ENCODE assay signal across 8 cellular contexts in the genomic region with DNA sequence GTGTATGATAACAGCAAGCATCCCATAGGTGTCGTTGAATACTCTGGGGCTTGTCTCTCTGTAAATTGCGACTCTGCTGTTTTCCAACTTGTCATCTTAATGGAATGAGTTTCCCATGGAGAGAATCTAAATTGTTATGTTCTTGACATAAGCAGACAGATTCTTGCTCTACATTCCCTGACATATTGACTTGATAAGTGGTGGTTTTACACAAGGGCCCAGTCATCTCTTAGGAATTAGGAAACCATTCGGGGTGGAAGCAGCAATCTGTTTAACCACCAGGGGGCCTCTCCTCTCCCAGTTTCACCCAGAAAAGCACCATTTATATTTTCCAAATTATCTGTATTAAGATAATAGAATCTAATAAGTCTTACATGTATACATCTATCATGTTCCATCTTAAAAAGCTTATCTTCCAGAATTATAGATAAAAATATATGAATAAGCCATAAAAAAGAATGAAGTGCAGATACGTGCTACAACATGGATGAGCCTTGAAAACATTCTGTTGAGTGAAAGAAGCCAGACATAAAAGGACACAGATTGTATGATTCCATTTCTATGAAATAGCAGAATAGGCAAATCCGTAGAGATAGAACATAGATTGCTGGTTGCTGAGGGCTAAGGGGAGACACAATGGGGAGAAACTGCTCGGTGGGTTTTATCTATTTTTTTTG. TPM values are rescaled to one million over a fixed set of nuclear protein-coding genes. Genes with fewer than 3 reads are reported as not detected.
A peak's percentile ranks its signal among the peaks of the same experiment; 100 is the strongest.
DNase-seq lines count a peak whose midpoint lies in the region; ATAC-seq and TF ChIP-seq lines count a peak whose summit lies in the region.

No MANE protein-coding gene starts in this region.

- H3K36me3 ChIP-seq in heart left ventricle (peaks cover 0 to 99% (median 83%) of the 10 kb centered on the region in 9 donors), sigmoid colon (peaks cover 14 to 76% (median 33%) of the 10 kb centered on the region in 4 donors)

- no peaks in the 10 kb centered on the region for H3K27me3 ChIP-seq in heart left ventricle
- no peaks in the 10 kb centered on the region for H3K27me3 ChIP-seq in sigmoid colon

- peak; percentile 34 for DNase-seq in stimulated activated CD4-positive, alpha-beta T cell treated with anti-CD3 and anti-CD28 coated beads, Interleukin-15, amount 100 ng/mL, for 24 hours
- no peak for DNase-seq in stimulated activated CD4-positive, alpha-beta T cell treated with anti-CD3 and anti-CD28 coated beads, Interleukin-1b, Interleukin-23, amount 100 ng/mL, for 48 hours
- DNase-seq in NCI-H128 (lab: John Stamatoyannopoulos, UW; ENCODE audit: unreplicated experiment) (peak; percentile 35), heart left ventricle (no peak), sigmoid colon (no peak)
- peak; percentile 20 for DNase-seq in activated CD4-positive, alpha-beta memory T cell treated with anti-CD3 and anti-CD28 coated beads for 36 hours

- peak in 3 of 4 donors; percentile 40 to 81 (median 62) for ATAC-seq in heart left ventricle
- no peak for ATAC-seq in HG03039 (IDR thresholded peaks at IDR 0.05; ENCODE audit: unreplicated experiment)
- no peak for ATAC-seq in HG02588 (IDR thresholded peaks at IDR 0.05; ENCODE audit: unreplicated experiment)

- TF ChIP-seq CTCF in heart left ventricle (IDR thresholded peaks at IDR 0.05) (peak; percentile 61 to 84 (median 73)), sigmoid colon (IDR thresholded peaks at IDR 0.05) (peak; percentile 53 to 79 (median 65))

- TF ChIP-seq EP300 in sigmoid colon (IDR thresholded peaks at IDR 0.05) = no peak

- no peak overlapping the region for H3K27ac Mint-ChIP-seq in activated CD4-positive, alpha-beta memory T cell treated with anti-CD3 and anti-CD28 coated beads for 36 hours

- CTCF ChIA-PET in activated CD4-positive, alpha-beta memory T cell treated with anti-CD3 and anti-CD28 coated beads for 36 hours (lab: Charles Lee) = interaction anchor here (0.6 to 3.5 kb wide), 7 partner anchors 9 to 335 kb away, joined by 3 to 31 read pairs (median 4); no protein-coding TSS in a partner anchor

- H3K4me3 ChIP-seq in heart left ventricle = no peak overlapping the region
- no peak overlapping the region for H3K4me3 ChIP-seq in sigmoid colon

- no peaks in the 10 kb centered on the region for H3K27me3 Mint-ChIP-seq in activated CD4-positive, alpha-beta memory T cell treated with anti-CD3 and anti-CD28 coated beads for 36 hours

- peak overlapping the region in 4 of 12 donors; percentile 5 to 44 (median 30) for H3K27ac ChIP-seq in heart left ventricle
- H3K27ac ChIP-seq in sigmoid colon = peak overlapping the region; percentile 47 to 76 (median 63)

- no peak overlapping the region for H3K4me3 Mint-ChIP-seq in activated CD4-positive, alpha-beta memory T cell treated with anti-CD3 and anti-CD28 coated beads for 36 hours

- POLR2A ChIA-PET in activated CD4-positive, alpha-beta memory T cell treated with anti-CD3 and anti-CD28 coated beads for 36 hours (lab: Charles Lee) = no interaction called here

- H3K4me1 Mint-ChIP-seq in activated CD4-positive, alpha-beta memory T cell treated with anti-CD3 and anti-CD28 coated beads for 36 hours (ENCODE audit: low read depth) = no peaks in the 10 kb centered on the region

- H3K4me1 ChIP-seq in heart left ventricle (peaks cover 0 to 12% (median 0%) of the 10 kb centered on the region in 12 donors), sigmoid colon (peaks cover 0 to 14% (median 7%) of the 10 kb centered on the region in 4 donors)

- H3K36me3 Mint-ChIP-seq in activated CD4-positive, alpha-beta memory T cell treated with anti-CD3 and anti-CD28 coated beads for 36 hours = peaks cover 59% of the 10 kb centered on the region

- H3K9me3 ChIP-seq in heart left ventricle (no peaks in the 10 kb centered on the region), sigmoid colon (no peaks in the 10 kb centered on the region)

- intact Hi-C loops in activated CD4-positive, alpha-beta memory T cell treated with anti-CD3 and anti-CD28 coated beads for 36 hours (cut with micrococcal nuclease) = no loop called here
- intact Hi-C loops in heart left ventricle (cut with DNase I) (loop anchor here in 4 of 10 donors (2.0 to 5.0 kb wide), 4 partner anchors 180 to 332 kb away; no protein-coding TSS in a partner anchor), sigmoid colon (cut with DNase I) (loop anchor here (5.0 to 10.0 kb wide), 2 partner anchors 182 to 330 kb away; no protein-coding TSS in a partner anchor)

- WGBS in heart left ventricle, 4 donors = 67 to 72% (median 71%) methylated on average over 6 of the region's 6 CpGs
- WGBS in sigmoid colon, 2 donors = 77 to 79% methylated on average over 6 of the region's 6 CpGs

- TF ChIP-seq POLR2A in heart left ventricle (IDR thresholded peaks at IDR 0.05) (no peak), sigmoid colon (IDR thresholded peaks at IDR 0.05) (no peak)

- no peaks in the 10 kb centered on the region for H3K9me3 Mint-ChIP-seq in activated CD4-positive, alpha-beta memory T cell treated with anti-CD3 and anti-CD28 coated beads for 36 hours

RNA-seq across cellular contexts. Expression of gene MROH8, which starts 23.1 kb away (rescaled TPM):
- 1 to 10 TPM; 1.8 to 2.0 TPM for total RNA-seq in activated CD4-positive, alpha-beta memory T cell treated with anti-CD3 and anti-CD28 coated beads for 36 hours
- total RNA-seq in heart left ventricle (1 to 10 TPM; 3.5 to 8.1 (median 5.5) TPM), sigmoid colon (10 to 100 TPM in 1 of 4 donors, 1 to 10 TPM in 3; 1.8 to 11.1 (median 5.1) TPM)
- polyA plus RNA-seq in heart left ventricle (1 to 10 TPM; 1.4 to 3.5 TPM), sigmoid colon (1 to 10 TPM in 2 of 3 donors, under 1 TPM in 1; 0.46 to 2.4 (median 1.0) TPM)

RNA-seq across cellular contexts. Expression of gene RPN2, which starts 23.3 kb away (rescaled TPM):
- total RNA-seq in activated CD4-positive, alpha-beta memory T cell treated with anti-CD3 and anti-CD28 coated beads for 36 hours = 100 to 1,000 TPM; 123 to 125 TPM
- 100 to 1,000 TPM in 5 of 9 donors, 10 to 100 TPM in 4; 74.6 to 174 (median 105) TPM for total RNA-seq in heart left ventricle
- polyA plus RNA-seq in heart left ventricle = 100 to 1,000 TPM in 1 of 2 donors, 10 to 100 TPM in 1; 36.3 to 206 TPM
- total RNA-seq in sigmoid colon = 10 to 100 TPM; 65.8 to 81.7 (median 76.1) TPM
- polyA plus RNA-seq in sigmoid colon = 100 to 1,000 TPM in 1 of 3 donors, 10 to 100 TPM in 2; 21.6 to 142 (median 43.7) TPM

RNA-seq across cellular contexts. Expression of gene GHRH, which starts 59.2 kb away (rescaled TPM):
- total RNA-seq in activated CD4-positive, alpha-beta memory T cell treated with anti-CD3 and anti-CD28 coated beads for 36 hours = not detected
- total RNA-seq in heart left ventricle (not detected), sigmoid colon (not detected)
- polyA plus RNA-seq in heart left ventricle (not detected), sigmoid colon (not detected)

Comparison
In these comparisons a context has a peak if more than half of its experiments do, and no peak if none do; other contexts are left out.
1. DNase-seq: peak in stimulated activated CD4-positive, alpha-beta T cell treated with anti-CD3 and anti-CD28 coated beads, Interleukin-15, amount 100 ng/mL, for 24 hours (single experiment), NCI-H128 (single experiment) and activated CD4-positive, alpha-beta memory T cell treated with anti-CD3 and anti-CD28 coated beads for 36 hours (single experiment); none in stimulated activated CD4-positive, alpha-beta T cell treated with anti-CD3 and anti-CD28 coated beads, Interleukin-1b, Interleukin-23, amount 100 ng/mL, for 48 hours (single experiment), heart left ventricle (0 of 5) and sigmoid colon (single experiment).
2. ATAC-seq: peak in heart left ventricle (3 of 4); none in HG03039 (single experiment) and HG02588 (single experiment).